ENCODE assay signal across 12 cellular contexts in the genomic region with DNA sequence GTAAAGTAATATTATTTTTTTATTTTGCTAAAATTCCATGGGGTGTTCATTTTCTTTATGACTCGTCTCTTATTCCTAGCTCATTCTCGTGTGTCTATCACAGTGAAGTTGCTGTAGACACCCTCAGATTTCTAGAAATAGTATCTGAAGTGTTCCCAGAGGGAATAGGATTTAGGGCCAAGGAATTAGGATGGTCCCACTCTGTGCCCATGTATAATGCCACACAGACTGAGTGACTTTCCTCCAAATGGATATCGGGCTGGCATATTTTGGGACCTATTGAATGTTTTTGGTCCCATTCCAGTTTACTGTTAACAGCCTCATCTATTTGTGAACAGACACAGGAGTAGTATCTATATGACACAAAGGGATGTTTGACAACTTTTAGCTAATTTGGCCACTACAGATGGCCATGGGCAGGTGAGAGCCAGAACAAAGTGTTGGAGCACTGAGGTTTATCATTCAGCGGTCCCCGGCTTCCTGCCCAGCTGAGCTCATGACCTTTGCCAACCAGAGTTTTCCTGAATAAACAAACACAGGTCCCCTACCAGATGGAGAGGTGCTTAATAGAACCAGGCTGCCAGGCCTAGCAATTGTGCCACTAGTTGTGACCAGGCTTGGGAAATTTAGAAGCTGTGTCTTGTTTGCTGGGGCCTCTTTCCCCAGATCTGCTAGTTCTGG. TPM values are rescaled to one million over a fixed set of nuclear protein-coding genes. Genes with fewer than 3 reads are reported as not detected.
DNase-seq lines count a peak whose midpoint lies in the region; ATAC-seq and TF ChIP-seq lines count a peak whose summit lies in the region.
"Had no signal": no experiment of that assay in that cellular context is flagged by ENCODE, and none has a peak within 500 bp of the region (broad histone marks: within the 10 kb centered on the region; RNA-seq: fewer than 3 reads in every experiment).

No MANE protein-coding gene starts in this region.

- H3K27ac Mint-ChIP-seq in brain, result peak overlapping the region in 4 of 5 experiments; percentile 75 to 94 (median 83)
- H3K27ac Mint-ChIP-seq: immature natural killer cell; stimulated activated naive CD8-positive, alpha-beta T cell treated with anti-CD3 and anti-CD28 coated beads, Interleukin-15, Interleukin-2, amounts not matched to agents 100 ng/mL and 50 ng/mL, for 24 hours had no signal

- H3K4me1 Mint-ChIP-seq in brain, result peaks cover 100% of the 10 kb centered on the region
- H3K4me1 Mint-ChIP-seq: immature natural killer cell had no signal

- peak overlapping the region; percentile 53 for H3K27ac ChIP-seq in stomach smooth muscle (ENCODE audit: low read length)

- peaks cover 61% of the 10 kb centered on the region for H3K36me3 Mint-ChIP-seq in brain
- H3K36me3 Mint-ChIP-seq: immature natural killer cell had no signal

- H3K27me3 ChIP-seq in stomach smooth muscle (ENCODE audit: control insufficient read depth in 1 of 2, insufficient read depth in 2 of 2, low read length in 2 of 2), result no peaks in the 10 kb centered on the region

- DNase-seq in NCI-H146 (lab: John Stamatoyannopoulos, UW), result peak; percentile 43
- DNase-seq in left ventricle myocardium superior, result peak; percentile 63
- no peak for DNase-seq in NCI-H2029 treated with DMSO at 0.1 percent for 48 hours (lab: John Stamatoyannopoulos, UW)
- DNase-seq in HCEC 1CT, result no peak
- DNase-seq in 8988T, result no peak
- DNase-seq: activated effector memory CD4-positive, alpha-beta T cell treated with anti-CD3 and anti-CD28 coated beads, Interleukin-2, amount 50 U/mL, for 16 hours; immature natural killer cell; NCI-H2227 treated with DMSO at 0.1 percent for 48 hours; nucleus accumbens had no signal

- no peak overlapping the region for H3K4me3 ChIP-seq in stomach smooth muscle (ENCODE audit: low read length in 2 of 2)

- no peaks in the 10 kb centered on the region for H3K36me3 ChIP-seq in stomach smooth muscle (ENCODE audit: control insufficient read depth in 2 of 2, insufficient read depth in 2 of 2, low read length in 2 of 2)

- peak; percentile 80 for ATAC-seq in left ventricle myocardium superior

- no peak for TF ChIP-seq CTCF in brain (conservative IDR thresholded peaks at IDR 0.05)

- intact Hi-C loops in left ventricle myocardium superior (cut with micrococcal nuclease), result no loop called here

- no peaks in the 10 kb centered on the region for H3K9me3 Mint-ChIP-seq in brain
- H3K9me3 Mint-ChIP-seq: immature natural killer cell; stimulated activated naive CD8-positive, alpha-beta T cell treated with anti-CD3 and anti-CD28 coated beads, Interleukin-15, Interleukin-2, amounts not matched to agents 100 ng/mL and 50 ng/mL, for 24 hours had no signal

- H3K9ac ChIP-seq in stomach smooth muscle (ENCODE audit: low read length in 2 of 2), result no peak overlapping the region

- no peak overlapping the region for H3K4me3 Mint-ChIP-seq in brain
- H3K4me3 Mint-ChIP-seq: immature natural killer cell; stimulated activated naive CD8-positive, alpha-beta T cell treated with anti-CD3 and anti-CD28 coated beads, Interleukin-15, Interleukin-2, amounts not matched to agents 100 ng/mL and 50 ng/mL, for 24 hours had no signal

- H3K9me3 ChIP-seq in stomach smooth muscle (ENCODE audit: control insufficient read depth in 2 of 2, low read length in 2 of 2), result peaks cover 0 to 3% of the 10 kb centered on the region in 2 donors

- H3K4me1 ChIP-seq in stomach smooth muscle (ENCODE audit: control insufficient read depth, insufficient read depth, low read length), result peaks cover 53% of the 10 kb centered on the region

- no peaks in the 10 kb centered on the region for H3K27me3 Mint-ChIP-seq in brain

RNA-seq across cellular contexts. Expression of gene MAP1B, which starts 46.9 kb away (rescaled TPM):
- polyA plus RNA-seq in brain (ENCODE audit: insufficient read depth, low read depth, low replicate concordance), result 158 TPM
- total RNA-seq in left ventricle myocardium superior, result 67.1 TPM

Comparison
In these comparisons a context has a peak if more than half of its experiments do, and no peak if none do; other contexts are left out.
1. DNase-seq: peak in NCI-H146 (single experiment) and left ventricle myocardium superior (single experiment); none in NCI-H2029 treated with DMSO at 0.1 percent for 48 hours (single experiment), HCEC 1CT (single experiment) and 8988T (single experiment).